ENCODE assay signal across 1 cellular context in genomic region chr6:107114872-107115694, GRCh38.
TF ChIP-seq lines count a peak whose summit lies in the region.

Gene BEND3 (minus strand): TSS chr6:107115515. CDS start chr6:107099285, 16,230 bp downstream.

TF ChIP-seq in IMR-90, 13 proteins besides CTCF, POLR2A, EP300 and RAD21 (continued from another document):
- no peak for TF ChIP-seq ELK1 (IDR thresholded peaks at IDR 0.05; ENCODE audit: borderline replicate concordance, low read depth, low read length)
- TF ChIP-seq CHD1 (IDR thresholded peaks at IDR 0.05; ENCODE audit: low read depth, low read length), result no peak
- no peak for TF ChIP-seq RFX5 (IDR thresholded peaks at IDR 0.05; ENCODE audit: low read depth, low read length)
- TF ChIP-seq MAFK (IDR thresholded peaks at IDR 0.05; ENCODE audit: low read depth, low read length), result no peak
- TF ChIP-seq FOS (IDR thresholded peaks at IDR 0.05; ENCODE audit: low read depth, low read length), result no peak
- TF ChIP-seq SMC3 (IDR thresholded peaks at IDR 0.05; ENCODE audit: low read depth, low read length), result no peak
- TF ChIP-seq MXI1 (IDR thresholded peaks at IDR 0.05; ENCODE audit: borderline replicate concordance, low read depth, low read length), result no peak
- TF ChIP-seq USF2 (IDR thresholded peaks at IDR 0.05; ENCODE audit: low read depth, low read length), result no peak
- TF ChIP-seq BHLHE40 (IDR thresholded peaks at IDR 0.05; ENCODE audit: low read depth, low read length), result no peak
